Comparison of ENCODE assay signal across 22 cellular contexts in genomic region chr1:236623371-236624166, GRCh38. TPM values are rescaled to one million over a fixed set of nuclear protein-coding genes. Genes with fewer than 3 reads are reported as not detected.
A peak's percentile ranks its signal among the peaks of the same experiment; 100 is the strongest.
DNase-seq lines count a peak whose midpoint lies in the region; TF ChIP-seq lines count a peak whose summit lies in the region.
"Had no signal": no experiment of that assay in that cellular context is flagged by ENCODE, and none has a peak within 500 bp of the region (broad histone marks: within the 10 kb centered on the region; RNA-seq: fewer than 3 reads in every experiment).

No MANE protein-coding gene starts in this region.

- CTCF ChIA-PET in HEK293 (lab: Yijun Ruan, JAX), result interaction anchor here (3.6 kb wide), 1 partner anchor 14 kb away, joined by 13 read pairs; no protein-coding TSS in a partner anchor

- H3K4me1 ChIP-seq in HEK293 (ENCODE audit: control insufficient read depth, insufficient read depth, low read length), result no peaks in the 10 kb centered on the region
- H3K4me1 ChIP-seq: colonic mucosa, SJSA1 had no signal

- no peak overlapping the region for H3K27ac ChIP-seq in HEK293 (ENCODE audit: extremely low read depth, low read depth, low read length)
- H3K27ac ChIP-seq: colonic mucosa, SJSA1, skin epidermis had no signal

- no peaks in the 10 kb centered on the region for H3K36me3 ChIP-seq in HEK293 (ENCODE audit: control insufficient read depth in 2 of 2, insufficient read depth in 1 of 2, low read length in 2 of 2)
- H3K36me3 ChIP-seq: colonic mucosa, SJSA1 had no signal

- POLR2A ChIA-PET in HEK293 (lab: Yijun Ruan, JAX), result interaction anchor here (3.8 kb wide), 1 partner anchor 19 kb away, joined by 13 read pairs; the partner anchor contains the start of gene HEATR1

- DNase-seq in RPMI7951 (ENCODE audit: low read depth) (peak; percentile 31), epithelial cell of esophagus (ENCODE audit: low read depth) (peak; percentile 25), retinal pigment epithelial cell (ENCODE audit: low read depth) (peak; percentile 46), DMS79 treated with DMSO at 0.1 percent for 48 hours (lab: John Stamatoyannopoulos, UW) (no peak), NCI-H1092 treated with DMSO at 0.1 percent for 48 hours (lab: John Stamatoyannopoulos, UW) (no peak)
- no peak for DNase-seq in activated CD8-positive, alpha-beta memory T cell treated with anti-CD3 and anti-CD28 coated beads, Interleukin-2, amount 50 U/mL, for 48 hours
- DNase-seq: activated CD4-positive, CD25-positive, alpha-beta regulatory T cell treated with anti-CD3 and anti-CD28 coated beads, Interleukin-2, amount 50 U/mL, for 72 hours; activated CD8-positive, alpha-beta memory T cell treated with anti-CD3 and anti-CD28 coated beads for 24 hours; activated T-cell treated with anti-CD3 and anti-CD28 coated beads, Interleukin-2, amount 50 U/mL, for 72 hours; Caco-2; colonic mucosa; HFFc6; Karpas-422; midbrain; NCI-H1417 treated with DMSO at 0.1 percent for 48 hours; NCI-H69; stimulated activated naive CD8-positive, alpha-beta T cell treated with anti-CD3 and anti-CD28 coated beads, Interleukin-15, amount 100 ng/mL, for 72 hours; T-helper 9 cell; trophoblast cell had no signal

- H3K4me3 ChIP-seq in HEK293 (ENCODE audit: low read depth, low read length) (no peak overlapping the region), epithelial cell of esophagus (ENCODE audit: low read length) (no peak overlapping the region), retinal pigment epithelial cell (ENCODE audit: low read length) (no peak overlapping the region)
- H3K4me3 ChIP-seq: colonic mucosa, SJSA1, skin epidermis had no signal

- TF ChIP-seq CTCF in HEK293 (tag by site-specific recombination; IDR thresholded peaks at IDR 0.05) (no peak), epithelial cell of esophagus (IDR thresholded peaks at IDR 0.05; ENCODE audit: insufficient read depth, low read depth, low read length, missing control alignments) (no peak), retinal pigment epithelial cell (conservative IDR thresholded peaks at IDR 0.05; ENCODE audit: low read depth, low read length) (no peak)

- 0 out of 2 replicates have a peak, but pooled peaks cover 2% of the 10 kb centered on the region for H3K9me3 ChIP-seq in HEK293 (ENCODE audit: control insufficient read depth, insufficient read depth, low read depth, low read length)
- H3K9me3 ChIP-seq: colonic mucosa had no signal

TF ChIP-seq in HEK293, 187 proteins besides CTCF, POLR2A, EP300 and RAD21 (continues in another document):
- no peak for TF ChIP-seq ZNF488 (tag by site-specific recombination; IDR thresholded peaks at IDR 0.05)
- TF ChIP-seq, protein P1, sequence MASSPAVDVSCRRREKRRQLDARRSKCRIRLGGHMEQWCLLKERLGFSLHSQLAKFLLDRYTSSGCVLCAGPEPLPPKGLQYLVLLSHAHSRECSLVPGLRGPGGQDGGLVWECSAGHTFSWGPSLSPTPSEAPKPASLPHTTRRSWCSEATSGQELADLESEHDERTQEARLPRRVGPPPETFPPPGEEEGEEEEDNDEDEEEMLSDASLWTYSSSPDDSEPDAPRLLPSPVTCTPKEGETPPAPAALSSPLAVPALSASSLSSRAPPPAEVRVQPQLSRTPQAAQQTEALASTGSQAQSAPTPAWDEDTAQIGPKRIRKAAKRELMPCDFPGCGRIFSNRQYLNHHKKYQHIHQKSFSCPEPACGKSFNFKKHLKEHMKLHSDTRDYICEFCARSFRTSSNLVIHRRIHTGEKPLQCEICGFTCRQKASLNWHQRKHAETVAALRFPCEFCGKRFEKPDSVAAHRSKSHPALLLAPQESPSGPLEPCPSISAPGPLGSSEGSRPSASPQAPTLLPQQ (tag by site-specific recombination; IDR thresholded peaks at IDR 0.05), result no peak
- no peak for TF ChIP-seq ZNF768 (tag by site-specific recombination; IDR thresholded peaks at IDR 0.05)
- no peak for TF ChIP-seq ZNF600 (tag by site-specific recombination; IDR thresholded peaks at IDR 0.05)
- TF ChIP-seq WT1 (tag by site-specific recombination; IDR thresholded peaks at IDR 0.05), result no peak
- no peak for TF ChIP-seq ZNF677 (tag by site-specific recombination; IDR thresholded peaks at IDR 0.05)
- TF ChIP-seq ZNF777 (tag by site-specific recombination; IDR thresholded peaks at IDR 0.05; ENCODE audit: borderline replicate concordance), result no peak
- no peak for TF ChIP-seq ZNF571 (tag by site-specific recombination; IDR thresholded peaks at IDR 0.05)
- TF ChIP-seq, protein P2, sequence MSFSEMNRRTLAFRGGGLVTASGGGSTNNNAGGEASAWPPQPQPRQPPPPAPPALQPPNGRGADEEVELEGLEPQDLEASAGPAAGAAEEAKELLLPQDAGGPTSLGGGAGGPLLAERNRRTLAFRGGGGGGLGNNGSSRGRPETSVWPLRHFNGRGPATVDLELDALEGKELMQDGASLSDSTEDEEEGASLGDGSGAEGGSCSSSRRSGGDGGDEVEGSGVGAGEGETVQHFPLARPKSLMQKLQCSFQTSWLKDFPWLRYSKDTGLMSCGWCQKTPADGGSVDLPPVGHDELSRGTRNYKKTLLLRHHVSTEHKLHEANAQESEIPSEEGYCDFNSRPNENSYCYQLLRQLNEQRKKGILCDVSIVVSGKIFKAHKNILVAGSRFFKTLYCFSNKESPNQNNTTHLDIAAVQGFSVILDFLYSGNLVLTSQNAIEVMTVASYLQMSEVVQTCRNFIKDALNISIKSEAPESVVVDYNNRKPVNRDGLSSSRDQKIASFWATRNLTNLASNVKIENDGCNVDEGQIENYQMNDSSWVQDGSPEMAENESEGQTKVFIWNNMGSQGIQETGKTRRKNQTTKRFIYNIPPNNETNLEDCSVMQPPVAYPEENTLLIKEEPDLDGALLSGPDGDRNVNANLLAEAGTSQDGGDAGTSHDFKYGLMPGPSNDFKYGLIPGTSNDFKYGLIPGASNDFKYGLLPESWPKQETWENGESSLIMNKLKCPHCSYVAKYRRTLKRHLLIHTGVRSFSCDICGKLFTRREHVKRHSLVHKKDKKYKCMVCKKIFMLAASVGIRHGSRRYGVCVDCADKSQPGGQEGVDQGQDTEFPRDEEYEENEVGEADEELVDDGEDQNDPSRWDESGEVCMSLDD (tag by site-specific recombination; IDR thresholded peaks at IDR 0.05), result 0 out of 2 replicates have a peak, but pooled peaks have one; percentile 21
- TF ChIP-seq ZNF529 (tag by site-specific recombination; IDR thresholded peaks at IDR 0.05; ENCODE audit: insufficient replicate concordance), result no peak
- 0 out of 2 replicates have a peak, but pooled peaks have one; percentile 24 for TF ChIP-seq ZBTB21 (tag by site-specific recombination; IDR thresholded peaks at IDR 0.05)
- no peak for TF ChIP-seq REPIN1 (tag by site-specific recombination; IDR thresholded peaks at IDR 0.05; ENCODE audit: low read depth)
- TF ChIP-seq ZNF214 (tag by site-specific recombination; IDR thresholded peaks at IDR 0.05; ENCODE audit: borderline replicate concordance), result no peak
- no peak for TF ChIP-seq ZNF596 (tag by site-specific recombination; IDR thresholded peaks at IDR 0.05)
- TF ChIP-seq, protein P3, sequence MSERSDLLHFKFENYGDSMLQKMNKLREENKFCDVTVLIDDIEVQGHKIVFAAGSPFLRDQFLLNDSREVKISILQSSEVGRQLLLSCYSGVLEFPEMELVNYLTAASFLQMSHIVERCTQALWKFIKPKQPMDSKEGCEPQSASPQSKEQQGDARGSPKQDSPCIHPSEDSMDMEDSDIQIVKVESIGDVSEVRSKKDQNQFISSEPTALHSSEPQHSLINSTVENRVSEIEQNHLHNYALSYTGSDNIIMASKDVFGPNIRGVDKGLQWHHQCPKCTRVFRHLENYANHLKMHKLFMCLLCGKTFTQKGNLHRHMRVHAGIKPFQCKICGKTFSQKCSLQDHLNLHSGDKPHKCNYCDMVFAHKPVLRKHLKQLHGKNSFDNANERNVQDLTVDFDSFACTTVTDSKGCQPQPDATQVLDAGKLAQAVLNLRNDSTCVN (tag by site-specific recombination; optimal IDR thresholded peaks at IDR 0.05), result peak; percentile 6
- TF ChIP-seq SP7 (tag by site-specific recombination; IDR thresholded peaks at IDR 0.05), result 0 out of 2 replicates have a peak, but pooled peaks have one; percentile 24
- TF ChIP-seq, protein P4, sequence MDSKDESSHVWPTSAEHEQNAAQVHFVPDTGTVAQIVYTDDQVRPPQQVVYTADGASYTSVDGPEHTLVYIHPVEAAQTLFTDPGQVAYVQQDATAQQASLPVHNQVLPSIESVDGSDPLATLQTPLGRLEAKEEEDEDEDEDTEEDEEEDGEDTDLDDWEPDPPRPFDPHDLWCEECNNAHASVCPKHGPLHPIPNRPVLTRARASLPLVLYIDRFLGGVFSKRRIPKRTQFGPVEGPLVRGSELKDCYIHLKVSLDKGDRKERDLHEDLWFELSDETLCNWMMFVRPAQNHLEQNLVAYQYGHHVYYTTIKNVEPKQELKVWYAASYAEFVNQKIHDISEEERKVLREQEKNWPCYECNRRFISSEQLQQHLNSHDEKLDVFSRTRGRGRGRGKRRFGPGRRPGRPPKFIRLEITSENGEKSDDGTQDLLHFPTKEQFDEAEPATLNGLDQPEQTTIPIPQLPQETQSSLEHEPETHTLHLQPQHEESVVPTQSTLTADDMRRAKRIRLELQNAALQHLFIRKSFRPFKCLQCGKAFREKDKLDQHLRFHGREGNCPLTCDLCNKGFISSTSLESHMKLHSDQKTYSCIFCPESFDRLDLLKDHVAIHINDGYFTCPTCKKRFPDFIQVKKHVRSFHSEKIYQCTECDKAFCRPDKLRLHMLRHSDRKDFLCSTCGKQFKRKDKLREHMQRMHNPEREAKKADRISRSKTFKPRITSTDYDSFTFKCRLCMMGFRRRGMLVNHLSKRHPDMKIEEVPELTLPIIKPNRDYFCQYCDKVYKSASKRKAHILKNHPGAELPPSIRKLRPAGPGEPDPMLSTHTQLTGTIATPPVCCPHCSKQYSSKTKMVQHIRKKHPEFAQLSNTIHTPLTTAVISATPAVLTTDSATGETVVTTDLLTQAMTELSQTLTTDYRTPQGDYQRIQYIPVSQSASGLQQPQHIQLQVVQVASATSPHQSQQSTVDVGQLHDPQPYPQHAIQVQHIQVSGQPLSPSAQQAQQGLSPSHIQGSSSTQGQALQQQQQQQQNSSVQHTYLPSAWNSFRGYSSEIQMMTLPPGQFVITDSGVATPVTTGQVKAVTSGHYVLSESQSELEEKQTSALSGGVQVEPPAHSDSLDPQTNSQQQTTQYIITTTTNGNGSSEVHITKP (tag by site-specific recombination; IDR thresholded peaks at IDR 0.05), result peak; percentile 93

RNA-seq across cellular contexts. Expression of gene HEATR1, which starts 19.3 kb away (rescaled TPM):
- total RNA-seq in RPMI7951 (2014; rRNA removed; shearing (Covaris generic)), result 21.6 and 23.3 TPM in 2 replicates

Comparison
In these comparisons a context has a peak if more than half of its experiments do, and no peak if none do; other contexts are left out.
1. DNase-seq: peak in RPMI7951 (single experiment), epithelial cell of esophagus (single experiment) and retinal pigment epithelial cell (single experiment); none in DMS79 treated with DMSO at 0.1 percent for 48 hours (single experiment), activated CD8-positive, alpha-beta memory T cell treated with anti-CD3 and anti-CD28 coated beads, Interleukin-2, amount 50 U/mL, for 48 hours (single experiment) and NCI-H1092 treated with DMSO at 0.1 percent for 48 hours (single experiment).